ENCODE assay signal across 20 cellular contexts in the genomic region with DNA sequence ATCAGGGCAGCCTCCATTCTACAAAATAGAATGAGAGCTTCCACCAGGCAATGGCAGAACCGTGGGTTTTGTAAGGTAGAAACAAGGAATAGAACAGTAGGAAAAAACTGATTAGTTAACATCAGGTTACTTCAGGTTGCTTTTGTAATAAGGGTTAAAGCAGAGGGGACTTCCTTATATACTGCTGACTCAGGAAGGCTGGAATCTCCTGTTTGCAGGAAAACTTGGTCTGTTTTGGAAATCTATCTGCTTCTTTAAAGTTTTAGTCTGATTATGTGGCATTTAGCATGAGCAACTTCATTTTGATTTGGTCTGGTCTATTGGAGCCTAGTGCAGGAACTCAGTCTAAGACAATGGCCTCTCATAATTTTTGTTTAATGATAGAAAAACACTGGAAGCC. TPM values are rescaled to one million over a fixed set of nuclear protein-coding genes. Genes with fewer than 3 reads are reported as not detected.
DNase-seq lines count a peak whose midpoint lies in the region; ATAC-seq and TF ChIP-seq lines count a peak whose summit lies in the region.
"Had no signal": no experiment of that assay in that cellular context is flagged by ENCODE, and none has a peak within 500 bp of the region (broad histone marks: within the 10 kb centered on the region; RNA-seq: fewer than 3 reads in every experiment).

No MANE protein-coding gene starts in this region.

- H3K9ac ChIP-seq in neural progenitor cell (no peak overlapping the region), neuronal stem cell (ENCODE audit: low read depth, low read length, poor library complexity) (no peak overlapping the region)

- TF ChIP-seq CTCF in MCF 10A (IDR thresholded peaks at IDR 0.05; ENCODE audit: unreplicated experiment) (no peak), breast epithelium (IDR thresholded peaks at IDR 0.05) (no peak), endothelial cell (IDR thresholded peaks at IDR 0.05; ENCODE audit: unreplicated experiment) (no peak), neural progenitor cell (IDR thresholded peaks at IDR 0.05) (no peak)

- H3K27ac ChIP-seq in breast epithelium (peak overlapping the region in 1 of 2 donors; percentile 5), neural progenitor cell (no peak overlapping the region), neuronal stem cell (replicated peaks; ENCODE audit: low read length) (no peak overlapping the region)

- CTCF ChIA-PET in MCF 10A (lab: Yijun Ruan, JAX), result interaction anchor here (0.6 to 5.9 kb wide), 9 partner anchors 9 to 749 kb away, joined by 3 to 68 read pairs (median 3); no protein-coding TSS in a partner anchor

- H3K27ac Mint-ChIP-seq in MCF 10A (ENCODE audit: low read depth, unreplicated experiment), result peak overlapping the region; percentile 92
- H3K27ac Mint-ChIP-seq in endothelial cell (ENCODE audit: unreplicated experiment), result peak overlapping the region; percentile 24
- no peak overlapping the region for H3K27ac Mint-ChIP-seq in neural progenitor cell

- H3K4me3 Mint-ChIP-seq in MCF 10A (ENCODE audit: unreplicated experiment) (no peak overlapping the region), endothelial cell (ENCODE audit: unreplicated experiment) (no peak overlapping the region), neural progenitor cell (no peak overlapping the region)

- H3K27me3 Mint-ChIP-seq in MCF 10A (ENCODE audit: insufficient read depth, unreplicated experiment) (no peaks in the 10 kb centered on the region), endothelial cell (ENCODE audit: unreplicated experiment) (peaks cover 1% of the 10 kb centered on the region), neural progenitor cell (ENCODE audit: insufficient read depth, low read depth) (peaks cover 10% of the 10 kb centered on the region)

- H3K9me3 Mint-ChIP-seq in MCF 10A (ENCODE audit: unreplicated experiment) (peaks cover under 1% of the 10 kb centered on the region), endothelial cell (ENCODE audit: unreplicated experiment) (no peaks in the 10 kb centered on the region), neural progenitor cell (peaks cover 19% of the 10 kb centered on the region)

- no peak overlapping the region for H3K23ac ChIP-seq in neuronal stem cell (ENCODE audit: low read depth, low read length, poor library complexity)

- no peak overlapping the region for H3K4me3 ChIP-seq in breast epithelium
- no peak overlapping the region for H3K4me3 ChIP-seq in neural progenitor cell
- no peak overlapping the region for H3K4me3 ChIP-seq in neuronal stem cell (ENCODE audit: low read length in 2 of 2)
- H3K4me3 ChIP-seq: GM12878 had no signal

- no peak for ATAC-seq in HG02759 (IDR thresholded peaks at IDR 0.05; ENCODE audit: unreplicated experiment)
- no peak for ATAC-seq in HG02870 (IDR thresholded peaks at IDR 0.05; ENCODE audit: unreplicated experiment)
- ATAC-seq: GM12878, Panc1 had no signal

- no peaks in the 10 kb centered on the region for H3K36me3 ChIP-seq in breast epithelium
- H3K36me3 ChIP-seq in neural progenitor cell, result no peaks in the 10 kb centered on the region
- H3K36me3 ChIP-seq in neuronal stem cell (replicated peaks in 1 of 2; ENCODE audit: control insufficient read depth in 2 of 2, insufficient read depth in 2 of 2, low read length in 2 of 2), result no peaks in the 10 kb centered on the region

- H3K4me1 Mint-ChIP-seq in MCF 10A (ENCODE audit: insufficient read depth, unreplicated experiment), result peaks cover 25% of the 10 kb centered on the region
- peaks cover 19% of the 10 kb centered on the region for H3K4me1 Mint-ChIP-seq in endothelial cell (ENCODE audit: unreplicated experiment)
- H3K4me1 Mint-ChIP-seq in neural progenitor cell, result peaks cover 15% of the 10 kb centered on the region

- TSS peak; percentile 99 for BruUV-seq in MCF 10A (replicated peaks; lab: Mats Ljungman, UMichigan)

- DNase-seq in MCF 10A (ENCODE audit: unreplicated experiment), result no peak
- DNase-seq in breast epithelium (ENCODE audit: low spot score in 2 of 2), result no peak
- DNase-seq in endothelial cell (ENCODE audit: low spot score), result no peak
- no peak for DNase-seq in neural progenitor cell (ENCODE audit: low spot score)
- DNase-seq in neuronal stem cell (ENCODE audit: low spot score), result no peak
- DNase-seq in T-helper 1 cell, result no peak
- DNase-seq: 8988T, COR-L47, DMS79, HCEC 1CT, NCI-H1105 treated with DMSO at 0.1 percent for 48 hours, NCI-H1930, NCI-H2171 treated with DMSO at 0.1 percent for 48 hours, NCI-H510A, NCI-H82, SHP77 treated with DMSO at 0.1 percent for 48 hours had no signal

- H4K8ac ChIP-seq in neuronal stem cell (ENCODE audit: low read depth, low read length), result no peak overlapping the region

- no peak overlapping the region for H4K91ac ChIP-seq in neuronal stem cell (ENCODE audit: low read depth, low read length, poor library complexity)

- peaks cover 0 to 8% of the 10 kb centered on the region in 2 donors for H3K4me1 ChIP-seq in breast epithelium
- H3K4me1 ChIP-seq in neural progenitor cell, result peaks cover 18% of the 10 kb centered on the region
- H3K4me1 ChIP-seq in neuronal stem cell (ENCODE audit: control insufficient read depth in 2 of 2, insufficient read depth in 1 of 2, low read depth in 1 of 2, low read length in 2 of 2), result peaks cover 0 to 24% of the 10 kb centered on the region in 2 donors

- no peak for TF ChIP-seq POLR2A in breast epithelium (IDR thresholded peaks at IDR 0.05)

- H3K79me1 ChIP-seq in neuronal stem cell (ENCODE audit: low read depth, low read length), result no peaks in the 10 kb centered on the region

- no peak overlapping the region for H2BK5ac ChIP-seq in neuronal stem cell (ENCODE audit: low read length)

- no peak overlapping the region for H3K18ac ChIP-seq in neuronal stem cell (ENCODE audit: low read length)

- H2BK12ac ChIP-seq in neuronal stem cell (ENCODE audit: low read length), result no peak overlapping the region

- intact Hi-C loops in MCF 10A (cut with micrococcal nuclease) (no loop called here), breast epithelium (cut with DNase I; ENCODE audit: low total_unique reads) (no loop called here)

- peak overlapping the region; percentile 17 for H2AFZ ChIP-seq in neural progenitor cell (replicated peaks)
- no peak overlapping the region for H2AFZ ChIP-seq in neuronal stem cell (ENCODE audit: low read length)

- H3K9me3 ChIP-seq in breast epithelium (no peaks in the 10 kb centered on the region), neural progenitor cell (ENCODE audit: low read depth) (no peaks in the 10 kb centered on the region), neuronal stem cell (replicated peaks in 1 of 2; ENCODE audit: control insufficient read depth in 2 of 2, insufficient read depth in 1 of 2, low read depth in 1 of 2, low read length in 2 of 2) (peaks cover 0 to 18% of the 10 kb centered on the region in 2 donors)

- no peak overlapping the region for H3K4me2 ChIP-seq in neural progenitor cell
- no peak overlapping the region for H3K4me2 ChIP-seq in neuronal stem cell (ENCODE audit: insufficient read depth, low read length, poor library complexity, severe bottlenecking)

- H3F3A ChIP-seq in neural progenitor cell (ENCODE audit: low read depth), result peaks cover 11% of the 10 kb centered on the region

- no peaks in the 10 kb centered on the region for H3K79me2 ChIP-seq in neural progenitor cell (ENCODE audit: low read depth)

- no peak overlapping the region for H2BK120ac ChIP-seq in neuronal stem cell (ENCODE audit: low read depth, low read length)

- H2AK5ac ChIP-seq in neuronal stem cell (ENCODE audit: low read depth, low read length), result no peak overlapping the region

- POLR2A ChIA-PET in MCF 10A (lab: Yijun Ruan, JAX), result interaction anchor here (0.6 to 5.8 kb wide), 24 partner anchors 9 to 892 kb away, joined by 3 to 88 read pairs (median 4); a partner anchor contains a TSS

- H3K27me3 ChIP-seq in breast epithelium, result no peaks in the 10 kb centered on the region
- no peaks in the 10 kb centered on the region for H3K27me3 ChIP-seq in neural progenitor cell
- no peaks in the 10 kb centered on the region for H3K27me3 ChIP-seq in neuronal stem cell (ENCODE audit: control insufficient read depth in 3 of 3, insufficient read depth in 3 of 3, low read depth in 1 of 3, low read length in 3 of 3)

- no peaks in the 10 kb centered on the region for H3K36me3 Mint-ChIP-seq in MCF 10A (ENCODE audit: insufficient read depth, unreplicated experiment)
- no peaks in the 10 kb centered on the region for H3K36me3 Mint-ChIP-seq in endothelial cell (ENCODE audit: low read depth, unreplicated experiment)
- H3K36me3 Mint-ChIP-seq in neural progenitor cell, result no peaks in the 10 kb centered on the region

- H3K4ac ChIP-seq in neuronal stem cell (ENCODE audit: low read length), result no peak overlapping the region

- H3K14ac ChIP-seq in neuronal stem cell (ENCODE audit: low read length), result no peak overlapping the region

- no peak overlapping the region for H2BK15ac ChIP-seq in neuronal stem cell (ENCODE audit: low read length)

- H4K20me1 ChIP-seq in neural progenitor cell (ENCODE audit: low read depth), result no peaks in the 10 kb centered on the region

- WGBS in neuronal stem cell (ENCODE audit: extremely low coverage in 2 of 2, insufficient read length in 2 of 2, insufficient replicate concordance in 1 of 2), 2 donors, result no CpG with 5 or more reads among the region's 1 CpG

RNA-seq across cellular contexts. Expression of a gene that starts 32.7 kb away (rescaled TPM):
- total RNA-seq in MCF 10A (2022) (87.4 and 88.6 TPM in 2 replicates), breast epithelium (10 to 100 TPM; 27.5 to 47.8 (median 42.1) TPM), endothelial cell (ENCODE audit: unreplicated experiment) (80.4 TPM), neural progenitor cell (ENCODE audit: low replicate concordance) (44.1 and 48.3 TPM in 2 replicates)
- polyA plus RNA-seq in neuronal stem cell (2013, experiment 1 of 2), result 36.9 TPM
- 37.7 TPM for polyA plus RNA-seq in neuronal stem cell (2013, experiment 2 of 2)
